Comparison of ENCODE assay signal across 8 cellular contexts in the genomic region with DNA sequence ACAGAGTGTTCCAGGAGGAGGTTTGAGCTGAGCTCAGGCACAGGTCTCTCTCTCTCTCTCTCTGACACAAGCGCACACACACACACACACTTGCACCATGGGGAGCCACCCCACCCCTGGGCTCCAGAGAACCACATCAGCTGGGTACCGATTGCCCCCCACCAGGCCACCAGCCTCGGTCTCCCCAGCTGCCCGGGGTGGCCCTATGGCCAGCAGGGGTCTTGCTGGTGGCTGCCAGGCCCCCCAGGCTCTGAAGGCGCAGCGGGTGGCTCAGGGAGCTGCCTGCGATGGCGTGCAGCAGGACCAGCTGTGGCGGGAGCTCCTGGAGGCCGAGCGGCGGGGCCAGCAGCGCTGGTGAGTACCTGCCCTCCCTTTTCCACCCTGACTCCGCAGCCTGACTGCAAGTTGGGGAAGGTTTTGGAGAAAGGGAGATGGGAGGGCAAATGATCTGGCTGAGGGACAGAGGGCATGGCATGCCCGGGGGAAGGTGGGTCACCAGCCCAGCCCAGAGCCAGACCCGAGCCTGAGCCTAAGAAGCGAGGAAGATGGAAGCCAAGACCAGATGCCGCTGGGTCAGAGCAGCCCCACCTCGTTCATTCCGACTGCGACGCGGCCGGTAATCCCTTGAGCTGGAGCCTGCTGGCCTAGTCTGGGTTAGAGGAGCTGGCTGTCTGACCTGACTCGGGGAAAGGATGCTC. TPM values are rescaled to one million over a fixed set of nuclear protein-coding genes. Genes with fewer than 3 reads are reported as not detected.
DNase-seq lines count a peak whose midpoint lies in the region; ATAC-seq and TF ChIP-seq lines count a peak whose summit lies in the region.

No MANE protein-coding gene starts in this region.

- DNase-seq in GM12865 (ENCODE audit: low read depth), result no peak
- no peak for DNase-seq in T-helper 17 cell
- no peak for DNase-seq in glutamatergic neuron
- DNase-seq in retina, result peak; percentile 84
- no peak for DNase-seq in GM20000 (ENCODE audit: low spot score)
- DNase-seq in HuH-7.5 (ENCODE audit: low spot score), result no peak

- TF ChIP-seq CTCF in GM12865 (IDR thresholded peaks at IDR 0.05; ENCODE audit: insufficient read depth, low read depth, low read length, missing control alignments) (no peak), glutamatergic neuron (IDR thresholded peaks at IDR 0.05; ENCODE audit: partially characterized antibody, unreplicated experiment) (no peak), GM20000 (IDR thresholded peaks at IDR 0.05; ENCODE audit: extremely low read depth, missing control alignments) (no peak)

- peak overlapping the region; percentile 50 for H3K4me3 ChIP-seq in GM12865 (ENCODE audit: low read depth, low read length)

- no peak for ATAC-seq in T-helper 17 cell
- no peak for ATAC-seq in HG02884 (IDR thresholded peaks at IDR 0.05; ENCODE audit: unreplicated experiment)
- no peak for ATAC-seq in GM19455 (IDR thresholded peaks at IDR 0.05; ENCODE audit: unreplicated experiment)

- H3K4me3 Mint-ChIP-seq in T-helper 17 cell (peak overlapping the region; percentile 91), glutamatergic neuron (ENCODE audit: unreplicated experiment) (peak overlapping the region; percentile 90)

- H3K27ac Mint-ChIP-seq in T-helper 17 cell (peak overlapping the region; percentile 84), glutamatergic neuron (ENCODE audit: unreplicated experiment) (no peak overlapping the region)

- peaks cover 10% of the 10 kb centered on the region for H3K27me3 Mint-ChIP-seq in T-helper 17 cell
- peaks cover 2% of the 10 kb centered on the region for H3K27me3 Mint-ChIP-seq in glutamatergic neuron (ENCODE audit: unreplicated experiment)

- H3K4me1 Mint-ChIP-seq in T-helper 17 cell (peaks cover 24% of the 10 kb centered on the region), glutamatergic neuron (ENCODE audit: low read depth, unreplicated experiment) (peaks cover 5% of the 10 kb centered on the region)

- peaks cover 5% of the 10 kb centered on the region for H3K36me3 Mint-ChIP-seq in T-helper 17 cell (ENCODE audit: low read depth)
- no peaks in the 10 kb centered on the region for H3K36me3 Mint-ChIP-seq in glutamatergic neuron (ENCODE audit: unreplicated experiment)

- no peaks in the 10 kb centered on the region for H3K9me3 ChIP-seq in T-helper 17 cell (ENCODE audit: control insufficient read depth, low read length, poor library complexity, severe bottlenecking)

- peaks cover 4% of the 10 kb centered on the region for H3K9me3 Mint-ChIP-seq in glutamatergic neuron (ENCODE audit: unreplicated experiment)

RNA-seq across cellular contexts. Expression of a gene that starts 21.9 kb away (rescaled TPM):
- total RNA-seq in T-helper 17 cell, result 10 to 100 TPM; 18.8 to 20.8 TPM
- 10.9 TPM for total RNA-seq in glutamatergic neuron (ENCODE audit: unreplicated experiment)
